17 cellular contexts compared by ENCODE assay signal in genomic region chr9:126902160-126902559, GRCh38. TPM values are rescaled to one million over a fixed set of nuclear protein-coding genes. Genes with fewer than 3 reads are reported as not detected.
DNase-seq lines count a peak whose midpoint lies in the region; ATAC-seq and TF ChIP-seq lines count a peak whose summit lies in the region.
"Had no signal": no experiment of that assay in that cellular context is flagged by ENCODE, and none has a peak within 500 bp of the region (broad histone marks: within the 10 kb centered on the region; RNA-seq: fewer than 3 reads in every experiment).

No MANE protein-coding gene starts in this region.

- H3K4me3 ChIP-seq in body of pancreas (no peak overlapping the region), breast epithelium (no peak overlapping the region)
- H3K4me3 ChIP-seq: BLaER1 treated with 17β-estradiol and CSF1 and Interleukin-3, amounts not matched to agents 10 nM and 100 nM; GM23248 had no signal

- H3K9me3 ChIP-seq in body of pancreas (no peaks in the 10 kb centered on the region), breast epithelium (peaks cover 0 to 10% of the 10 kb centered on the region in 2 donors)

- TF ChIP-seq CTCF in body of pancreas (IDR thresholded peaks at IDR 0.05) (no peak), breast epithelium (IDR thresholded peaks at IDR 0.05) (no peak)

- H3K36me3 ChIP-seq in body of pancreas (replicated peaks in 1 of 2; ENCODE audit: insufficient read depth in 1 of 2, low read depth in 2 of 2) (no peaks in the 10 kb centered on the region), breast epithelium (no peaks in the 10 kb centered on the region)
- H3K36me3 ChIP-seq: BLaER1 treated with 17β-estradiol and CSF1 and Interleukin-3, amounts not matched to agents 10 nM and 100 nM had no signal

- ATAC-seq in body of pancreas: peak; percentile 65
- no peak for ATAC-seq in HG02981 (IDR thresholded peaks at IDR 0.05; ENCODE audit: unreplicated experiment)
- no peak for ATAC-seq in HG03521 (IDR thresholded peaks at IDR 0.05; ENCODE audit: unreplicated experiment)

- WGBS in body of pancreas, 2 donors: 11 to 30% methylated on average over 3 of the region's 3 CpGs

- peaks cover 19% of the 10 kb centered on the region for H3K4me1 ChIP-seq in body of pancreas
- H3K4me1 ChIP-seq in breast epithelium: no peaks in the 10 kb centered on the region
- H3K4me1 ChIP-seq: BLaER1 treated with 17β-estradiol and CSF1 and Interleukin-3, amounts not matched to agents 10 nM and 100 nM had no signal

- no peaks in the 10 kb centered on the region for H3K27me3 ChIP-seq in body of pancreas
- no peaks in the 10 kb centered on the region for H3K27me3 ChIP-seq in breast epithelium
- H3K27me3 ChIP-seq: BLaER1 treated with 17β-estradiol and CSF1 and Interleukin-3, amounts not matched to agents 10 nM and 100 nM had no signal

- intact Hi-C loops in body of pancreas (cut with DNase I) (no loop called here), breast epithelium (cut with DNase I; ENCODE audit: low total_unique reads) (no loop called here)

- peak; percentile 3 for DNase-seq in activated effector memory CD4-positive, alpha-beta T cell treated with anti-CD3 and anti-CD28 coated beads, Interleukin-2, amount 50 U/mL, for 16 hours
- no peak for DNase-seq in activated effector memory CD4-positive, alpha-beta T cell treated with Interleukin-2 at 50 U/mL for 16 hours
- DNase-seq in NCI-H2171 treated with DMSO at 0.1 percent for 48 hours (lab: John Stamatoyannopoulos, UW) (peak; percentile 93), body of pancreas (peak in 3 of 4 donors; percentile 20 to 45 (median 32)), breast epithelium (ENCODE audit: low spot score in 2 of 2) (no peak)
- DNase-seq: 8988T; AML-193; Calu3; CD4-positive, CD25-positive, alpha-beta regulatory T cell; DMS153; DMS79 treated with DMSO at 0.1 percent for 48 hours; EL; GDM1; GM23248 had no signal

- H3K27ac ChIP-seq in body of pancreas: peak overlapping the region in 3 of 4 donors; percentile 2 to 21 (median 5)
- H3K27ac ChIP-seq in breast epithelium: no peak overlapping the region
- H3K27ac ChIP-seq: BLaER1 treated with 17β-estradiol and CSF1 and Interleukin-3, amounts not matched to agents 10 nM and 100 nM; GM23248 had no signal

- TF ChIP-seq POLR2A in body of pancreas (IDR thresholded peaks at IDR 0.05): no peak
- no peak for TF ChIP-seq POLR2A in breast epithelium (IDR thresholded peaks at IDR 0.05)

RNA-seq across cellular contexts. Expression of gene RALGPS1, which starts 12.4 kb away (rescaled TPM):
- 10 to 100 TPM; 15.3 to 79.4 TPM for total RNA-seq in body of pancreas
- total RNA-seq in breast epithelium: 10 to 100 TPM in 2 of 3 donors, 1 to 10 TPM in 1; 5.8 to 30.7 (median 15.1) TPM

RNA-seq across cellular contexts. Expression of gene ZBTB34, which starts 41.7 kb away (rescaled TPM):
- total RNA-seq in body of pancreas (1 to 10 TPM; 5.3 to 7.5 TPM), breast epithelium (10 to 100 TPM in 2 of 3 donors, 1 to 10 TPM in 1; 9.2 to 13.9 (median 12.2) TPM)

Comparison
In these comparisons a context has a peak if more than half of its experiments do, and no peak if none do; other contexts are left out.
1. DNase-seq: peak in activated effector memory CD4-positive, alpha-beta T cell treated with anti-CD3 and anti-CD28 coated beads, Interleukin-2, amount 50 U/mL, for 16 hours (single experiment), NCI-H2171 treated with DMSO at 0.1 percent for 48 hours (single experiment) and body of pancreas (3 of 4); none in activated effector memory CD4-positive, alpha-beta T cell treated with Interleukin-2 at 50 U/mL for 16 hours (single experiment) and breast epithelium (0 of 2).
2. H3K27ac ChIP-seq: peak in body of pancreas (3 of 4); none in breast epithelium (0 of 2).